13 cellular contexts compared by ENCODE assay signal in the genomic region with DNA sequence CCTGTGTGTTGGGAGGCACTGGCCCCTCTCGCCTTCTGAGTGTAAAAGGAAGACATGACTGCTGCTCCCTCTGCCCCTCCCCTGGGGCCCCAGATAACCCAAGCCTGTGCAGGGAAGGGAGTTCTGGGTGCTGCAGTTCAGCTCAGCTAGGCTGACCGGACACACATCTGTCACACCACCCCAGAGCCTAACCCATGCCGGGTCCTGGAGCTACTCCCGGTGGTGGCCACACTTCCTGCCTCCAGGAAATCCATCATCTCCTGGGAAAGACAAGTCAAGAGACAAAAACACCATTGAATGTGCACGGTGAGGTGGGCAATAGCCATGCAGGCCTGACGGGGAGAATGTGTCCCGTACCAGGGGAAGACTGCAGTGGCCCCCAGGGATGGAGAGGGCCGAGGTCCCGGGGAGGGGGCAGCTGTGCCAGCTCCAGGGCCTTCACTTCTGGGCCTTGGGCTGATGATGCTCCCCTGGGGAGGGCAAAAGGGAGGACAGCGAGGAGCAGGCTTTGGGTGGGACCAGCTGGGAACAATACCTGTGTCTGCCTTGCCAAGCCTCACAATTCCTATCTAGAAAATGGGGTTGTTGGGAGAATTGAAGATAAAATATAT.
DNase-seq lines count a peak whose midpoint lies in the region; ATAC-seq and TF ChIP-seq lines count a peak whose summit lies in the region.
"Had no signal": no experiment of that assay in that cellular context is flagged by ENCODE, and none has a peak within 500 bp of the region (broad histone marks: within the 10 kb centered on the region; RNA-seq: fewer than 3 reads in every experiment).

No MANE protein-coding gene starts in this region.

- DNase-seq in AG10803 (ENCODE audit: low read depth) (peak; percentile 15), GM06990 (ENCODE audit: extremely low read depth, insufficient read length) (peak; percentile 46), RPMI7951 (ENCODE audit: low read depth) (peak; percentile 61), glutamatergic neuron (no peak), DMS 273 treated with DMSO at 0.1 percent for 48 hours (lab: John Stamatoyannopoulos, UW) (no peak), occipital lobe (lab: John Stamatoyannopoulos, UW) (no peak), NOMO-1 treated with dmso at 0.1 percent for 144 hours (lab: John Stamatoyannopoulos, UW; ENCODE audit: unreplicated experiment) (no peak)
- DNase-seq: activated CD4-positive, alpha-beta T cell treated with anti-CD3 and anti-CD28 coated beads for 4 hours; activated effector memory CD4-positive, alpha-beta T cell treated with anti-CD3 and anti-CD28 coated beads, Interleukin-2, amount 50 U/mL, for 16 hours; spleen had no signal

- peaks cover 7% of the 10 kb centered on the region for H3K4me1 Mint-ChIP-seq in glutamatergic neuron (ENCODE audit: low read depth, unreplicated experiment)
- H3K4me1 Mint-ChIP-seq: CD14-positive monocyte had no signal

- peak overlapping the region; percentile 75 for H3K4me3 Mint-ChIP-seq in glutamatergic neuron (ENCODE audit: unreplicated experiment)
- H3K4me3 Mint-ChIP-seq: CD14-positive monocyte had no signal

- peaks cover 9% of the 10 kb centered on the region for H3K27me3 Mint-ChIP-seq in glutamatergic neuron (ENCODE audit: unreplicated experiment)

- peak overlapping the region; percentile 38 for H3K27ac Mint-ChIP-seq in glutamatergic neuron (ENCODE audit: unreplicated experiment)
- H3K27ac Mint-ChIP-seq: CD14-positive monocyte had no signal

- no peaks in the 10 kb centered on the region for H3K36me3 Mint-ChIP-seq in glutamatergic neuron (ENCODE audit: unreplicated experiment)
- H3K36me3 Mint-ChIP-seq: CD14-positive monocyte had no signal

- ATAC-seq in HG02798 (IDR thresholded peaks at IDR 0.05; ENCODE audit: poor library complexity, unreplicated experiment) = no peak

- H3K9me3 Mint-ChIP-seq in glutamatergic neuron (ENCODE audit: unreplicated experiment) = peaks cover 2% of the 10 kb centered on the region

- TF ChIP-seq CTCF in AG10803 (conservative IDR thresholded peaks at IDR 0.05; ENCODE audit: low read length) (no peak), GM06990 (IDR thresholded peaks at IDR 0.05; ENCODE audit: insufficient read depth, low read length, poor library complexity, severe bottlenecking) (no peak), glutamatergic neuron (IDR thresholded peaks at IDR 0.05; ENCODE audit: partially characterized antibody, unreplicated experiment) (no peak)

- peaks cover 2% of the 10 kb centered on the region for H3K27me3 ChIP-seq in GM06990 (replicated peaks; ENCODE audit: control insufficient read depth, insufficient read depth, low read length)

- H3K36me3 ChIP-seq in GM06990 (ENCODE audit: control insufficient read depth, insufficient read depth, low read length) = no peaks in the 10 kb centered on the region
- H3K36me3 ChIP-seq: spleen had no signal

- H3K4me3 ChIP-seq in AG10803 (ENCODE audit: low read length) (no peak overlapping the region), GM06990 (replicated peaks; ENCODE audit: low read depth, low read length) (no peak overlapping the region)
- H3K4me3 ChIP-seq: coronary artery, spleen had no signal

Comparison
In these comparisons a context has a peak if more than half of its experiments do, and no peak if none do; other contexts are left out.
1. DNase-seq: peak in AG10803 (single experiment), GM06990 (single experiment) and RPMI7951 (single experiment); none in glutamatergic neuron (single experiment), DMS 273 treated with DMSO at 0.1 percent for 48 hours (single experiment), occipital lobe (single experiment) and NOMO-1 treated with dmso at 0.1 percent for 144 hours (single experiment).